ENCODE assay signal across 8 cellular contexts in genomic region chr22:31083377-31083768, GRCh38. TPM values are rescaled to one million over a fixed set of nuclear protein-coding genes. Genes with fewer than 3 reads are reported as not detected.
DNase-seq lines count a peak whose midpoint lies in the region; ATAC-seq and TF ChIP-seq lines count a peak whose summit lies in the region.

No MANE protein-coding gene starts in this region.

- H3K27me3 Mint-ChIP-seq in CD4-positive, alpha-beta memory T cell = no peaks in the 10 kb centered on the region
- H3K27me3 Mint-ChIP-seq in naive thymus-derived CD8-positive, alpha-beta T cell = no peaks in the 10 kb centered on the region

- H3K4me1 Mint-ChIP-seq in CD4-positive, alpha-beta memory T cell = peaks cover 18 to 40% (median 28%) of the 10 kb centered on the region in 4 donors
- peaks cover 19 to 46% (median 38%) of the 10 kb centered on the region in 4 donors for H3K4me1 Mint-ChIP-seq in naive thymus-derived CD8-positive, alpha-beta T cell

- no peak for TF ChIP-seq CTCF in GM20000 (IDR thresholded peaks at IDR 0.05; ENCODE audit: extremely low read depth, missing control alignments)

- H3K27me3 ChIP-seq in CD4-positive, alpha-beta memory T cell (ENCODE audit: insufficient read depth, low read length) = no peaks in the 10 kb centered on the region

- H3K4me1 ChIP-seq in CD4-positive, alpha-beta memory T cell (ENCODE audit: insufficient read depth, low read length) = peaks cover 43% of the 10 kb centered on the region

- no peaks in the 10 kb centered on the region for H3K36me3 ChIP-seq in CD4-positive, alpha-beta memory T cell (ENCODE audit: insufficient read depth, low read length)

- H3K9me3 Mint-ChIP-seq in CD4-positive, alpha-beta memory T cell = no peaks in the 10 kb centered on the region
- no peaks in the 10 kb centered on the region for H3K9me3 Mint-ChIP-seq in naive thymus-derived CD8-positive, alpha-beta T cell

- no peaks in the 10 kb centered on the region for H3K9me3 ChIP-seq in CD4-positive, alpha-beta memory T cell (ENCODE audit: control insufficient read depth in 1 of 2, low read length in 2 of 2)

- no peak for DNase-seq in CD4-positive, alpha-beta memory T cell
- DNase-seq in NCI-H1105 (lab: John Stamatoyannopoulos, UW) (peak; percentile 81), caudate nucleus (lab: John Stamatoyannopoulos, UW) (no peak), NCI-H1436 treated with DMSO at 0.1 percent for 48 hours (lab: John Stamatoyannopoulos, UW) (no peak), SIG-M5 (lab: John Stamatoyannopoulos, UW) (no peak), GM20000 (ENCODE audit: low spot score) (no peak)
- no peak for DNase-seq in naive thymus-derived CD8-positive, alpha-beta T cell
- no peak for DNase-seq in stimulated activated CD4-positive, alpha-beta T cell treated with anti-CD3 and anti-CD28 coated beads, Interleukin-12 subunit alpha, Interleukin-12 subunit beta, amount 100 ng/mL, for 4 hours

- no peaks in the 10 kb centered on the region for H3K36me3 Mint-ChIP-seq in CD4-positive, alpha-beta memory T cell
- no peaks in the 10 kb centered on the region for H3K36me3 Mint-ChIP-seq in naive thymus-derived CD8-positive, alpha-beta T cell

- intact Hi-C loops in CD4-positive, alpha-beta memory T cell (cut with micrococcal nuclease) = no loop called here

- peak overlapping the region in 2 of 7 donors; percentile 24 to 52 for H3K27ac Mint-ChIP-seq in CD4-positive, alpha-beta memory T cell
- H3K27ac Mint-ChIP-seq in naive thymus-derived CD8-positive, alpha-beta T cell = peak overlapping the region in 1 of 10 donors; percentile 40

- no peak overlapping the region for H3K27ac ChIP-seq in CD4-positive, alpha-beta memory T cell (ENCODE audit: low read depth, low read length)
- H3K27ac ChIP-seq in caudate nucleus (ENCODE audit: low read depth, low read length) = peak overlapping the region; percentile 3

- CTCF ChIA-PET in CD4-positive, alpha-beta memory T cell (lab: Charles Lee; ENCODE audit: partially characterized antibody) = interaction anchor here (0.9 to 5.9 kb wide), 9 partner anchors 25 to 319 kb away, joined by 3 to 54 read pairs (median 4); partner anchors contain the start of genes MORC2 and TUG1

- H3K4me3 Mint-ChIP-seq in CD4-positive, alpha-beta memory T cell = peak overlapping the region in 6 of 8 donors; percentile 83 to 90 (median 86)
- H3K4me3 Mint-ChIP-seq in naive thymus-derived CD8-positive, alpha-beta T cell = peak overlapping the region; percentile 81 to 92 (median 86)

- H3K4me3 ChIP-seq in CD4-positive, alpha-beta memory T cell (ENCODE audit: low read length in 2 of 2) = no peak overlapping the region

- POLR2A ChIA-PET in CD4-positive, alpha-beta memory T cell (lab: Charles Lee; ENCODE audit: partially characterized antibody) = interaction anchor here (1.1 to 4.1 kb wide), 10 partner anchors 76 to 449 kb away, joined by 3 to 27 read pairs (median 11); partner anchors contain the start of genes MORC2, PATZ1, PIK3IP1 and RNF185
- POLR2A ChIA-PET in naive thymus-derived CD8-positive, alpha-beta T cell (lab: Charles Lee) = interaction anchor here (0.7 to 7.5 kb wide), 8 partner anchors 24 to 162 kb away, joined by 3 to 74 read pairs (median 10); partner anchors contain the start of genes MORC2, RNF185, SELENOM and TUG1

- no peak for ATAC-seq in naive thymus-derived CD8-positive, alpha-beta T cell

RNA-seq across cellular contexts. Expression of gene SMTN, which starts 2.3 kb away (rescaled TPM):
- total RNA-seq in CD4-positive, alpha-beta memory T cell = 1 to 10 TPM; 1.6 to 1.7 TPM
- under 1 TPM; 0.34 to 0.78 TPM for polyA plus RNA-seq in CD4-positive, alpha-beta memory T cell
- total RNA-seq in naive thymus-derived CD8-positive, alpha-beta T cell = 1 to 10 TPM; 2.2 to 4.5 TPM
- 1 to 10 TPM in 2 of 3 donors, not detected in 1; 1.1 to 1.8 TPM for polyA plus RNA-seq in naive thymus-derived CD8-positive, alpha-beta T cell

RNA-seq across cellular contexts. Expression of gene SELENOM, which starts 24.0 kb away (rescaled TPM):
- 10 to 100 TPM; 64.2 to 68.6 TPM for total RNA-seq in CD4-positive, alpha-beta memory T cell
- 100 to 1,000 TPM; 107 to 150 TPM for polyA plus RNA-seq in CD4-positive, alpha-beta memory T cell
- 10 to 100 TPM; 74.9 to 77.8 TPM for total RNA-seq in naive thymus-derived CD8-positive, alpha-beta T cell
- polyA plus RNA-seq in naive thymus-derived CD8-positive, alpha-beta T cell = 100 to 1,000 TPM; 114 to 142 (median 134) TPM

RNA-seq across cellular contexts. Expression of gene INPP5J, which starts 39.4 kb away (rescaled TPM):
- total RNA-seq in CD4-positive, alpha-beta memory T cell = under 1 TPM; 0.15 to 0.22 TPM
- not detected for polyA plus RNA-seq in CD4-positive, alpha-beta memory T cell
- under 1 TPM; 0.33 to 0.47 TPM for total RNA-seq in naive thymus-derived CD8-positive, alpha-beta T cell
- polyA plus RNA-seq in naive thymus-derived CD8-positive, alpha-beta T cell = not detected

RNA-seq across cellular contexts. Expression of gene PLA2G3, which starts 56.9 kb away (rescaled TPM):
- total RNA-seq in CD4-positive, alpha-beta memory T cell = not detected
- polyA plus RNA-seq in CD4-positive, alpha-beta memory T cell = not detected
- total RNA-seq in naive thymus-derived CD8-positive, alpha-beta T cell = not detected
- not detected for polyA plus RNA-seq in naive thymus-derived CD8-positive, alpha-beta T cell
